ENCODE assay signal across 8 cellular contexts in genomic region chr14:99971929-99972747, GRCh38.
DNase-seq lines count a peak whose midpoint lies in the region; ATAC-seq lines count a peak whose summit lies in the region.

No MANE protein-coding gene starts in this region.

- H3K27me3 ChIP-seq in iPS DF 6.9 (ENCODE audit: control insufficient read depth, insufficient read depth, low read length) = peaks cover 9% of the 10 kb centered on the region; the same call in 1 of the 2 replicates

- no CpG with 5 or more reads among the region's 81 CpGs for WGBS in iPS DF 6.9 (ENCODE audit: insufficient coverage, insufficient read length)

- H3K4me1 ChIP-seq in iPS DF 6.9 (ENCODE audit: control insufficient read depth, insufficient read depth, low read length) = no peaks in the 10 kb centered on the region; the same call in 1 of the 2 replicates

- no peak overlapping the region for H3K27ac ChIP-seq in iPS DF 6.9 (ENCODE audit: low read length)

- ATAC-seq in GM21723 (IDR thresholded peaks at IDR 0.05; ENCODE audit: unreplicated experiment) (peak; percentile 31), HG03196 (IDR thresholded peaks at IDR 0.05; ENCODE audit: unreplicated experiment) (no peak)
- ATAC-seq in activated naive CD4-positive, alpha-beta T cell treated with anti-CD3 and anti-CD28 coated beads, Interleukin-2, amount 50 U/mL, for 72 hours = peak; percentile 35 to 47

- peak; percentile 65 for DNase-seq in D341Med (ENCODE audit: low spot score)
- peak; percentile 22 for DNase-seq in NCI-H1105 (lab: John Stamatoyannopoulos, UW)
- peak in 1 of 2 donors; percentile 36 for DNase-seq in activated naive CD4-positive, alpha-beta T cell treated with anti-CD3 and anti-CD28 coated beads, Interleukin-2, amount 50 U/mL, for 72 hours (ENCODE audit: low spot score in 2 of 2)
- DNase-seq in iPS DF 6.9 (ENCODE audit: low read depth, low spot score) = no peak
- peak; percentile 30 to 32 for DNase-seq in stimulated activated CD4-positive, alpha-beta T cell treated with anti-CD3 and anti-CD28 coated beads, Interleukin-2, amount 100 ng/mL, for 24 hours
- no peak for DNase-seq in SW480 (ENCODE audit: low spot score)

- peak overlapping the region; percentile 88 to 99 for H3K27ac Mint-ChIP-seq in activated naive CD4-positive, alpha-beta T cell treated with anti-CD3 and anti-CD28 coated beads, Interleukin-2, amount 50 U/mL, for 72 hours

- H3K36me3 Mint-ChIP-seq in activated naive CD4-positive, alpha-beta T cell treated with anti-CD3 and anti-CD28 coated beads, Interleukin-2, amount 50 U/mL, for 72 hours = peaks cover 14 to 22% of the 10 kb centered on the region in 2 donors

- H3K9me3 ChIP-seq in iPS DF 6.9 (ENCODE audit: control insufficient read depth, insufficient read depth, low read length) = no peaks in the 10 kb centered on the region

- H3K36me3 ChIP-seq in iPS DF 6.9 (ENCODE audit: control insufficient read depth, insufficient read depth, low read length) = no peaks in the 10 kb centered on the region

- no peaks in the 10 kb centered on the region for H3K9me3 Mint-ChIP-seq in activated naive CD4-positive, alpha-beta T cell treated with anti-CD3 and anti-CD28 coated beads, Interleukin-2, amount 50 U/mL, for 72 hours

- H3K4me3 ChIP-seq in iPS DF 6.9 (ENCODE audit: low read length) = peak overlapping the region; percentile 85

Comparison
In these comparisons a context has a peak if more than half of its experiments do, and no peak if none do; other contexts are left out.
1. DNase-seq: peak in D341Med (single experiment), NCI-H1105 (single experiment) and stimulated activated CD4-positive, alpha-beta T cell treated with anti-CD3 and anti-CD28 coated beads, Interleukin-2, amount 100 ng/mL, for 24 hours (2 of 2); none in iPS DF 6.9 (single experiment) and SW480 (single experiment).